1 cellular context compared by ENCODE assay signal in the genomic region with DNA sequence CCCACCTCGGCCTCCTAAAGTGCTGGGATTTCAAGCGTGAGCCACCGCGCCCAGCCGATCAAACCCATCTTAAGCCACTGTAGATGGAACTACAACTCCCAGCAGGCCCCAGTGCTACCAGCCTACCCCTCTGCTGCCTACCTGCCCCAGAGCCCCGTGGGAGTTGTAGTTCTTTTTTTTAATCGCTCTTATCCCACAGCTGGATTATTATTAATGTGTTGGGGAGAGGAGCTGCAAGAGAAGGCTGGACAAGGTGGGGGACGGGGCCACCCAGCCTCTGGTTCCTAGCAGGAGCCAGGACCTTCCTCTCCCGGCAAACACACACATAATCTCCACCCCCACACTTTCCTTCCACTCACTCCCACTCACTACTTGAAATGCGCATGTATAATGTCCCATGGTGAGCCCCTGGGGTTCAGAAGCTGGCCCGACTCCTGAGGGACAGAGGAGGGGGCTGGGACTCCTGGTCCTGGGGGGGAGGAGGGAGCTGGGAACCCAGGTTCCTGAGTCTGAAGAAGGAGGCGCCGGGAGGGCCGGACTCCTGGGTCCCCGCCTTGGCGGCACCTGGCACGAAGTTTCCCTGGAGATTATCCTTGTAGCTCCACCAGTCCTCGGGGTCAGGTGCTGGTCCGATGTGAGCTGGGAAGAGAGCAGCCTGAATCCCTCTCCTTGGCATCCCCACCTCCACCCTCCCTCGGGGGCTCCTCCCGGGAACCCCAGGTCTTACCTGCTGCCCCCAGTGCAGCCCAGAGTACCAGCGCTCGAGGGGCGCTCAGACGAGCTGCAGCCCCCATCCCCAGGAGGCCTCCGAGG.
TF ChIP-seq lines count a peak whose summit lies in the region.

No MANE protein-coding gene starts in this region.

TF ChIP-seq in A549, 52 proteins besides CTCF, POLR2A, EP300 and RAD21 (continued from another document):
- 0 out of 2 replicates have a peak, but pooled peaks have one; percentile 54 for TF ChIP-seq FOXS1 (CRISPR knock-in tag; IDR thresholded peaks at IDR 0.05)
- TF ChIP-seq ATOH8 (CRISPR knock-in tag; IDR thresholded peaks at IDR 0.05; ENCODE audit: low read depth): no peak
